ENCODE assay signal across 13 cellular contexts in genomic region chr14:53962954-53963490, GRCh38. TPM values are rescaled to one million over a fixed set of nuclear protein-coding genes. Genes with fewer than 3 reads are reported as not detected.
DNase-seq lines count a peak whose midpoint lies in the region; ATAC-seq and TF ChIP-seq lines count a peak whose summit lies in the region.
"Had no signal": no experiment of that assay in that cellular context is flagged by ENCODE, and none has a peak within 500 bp of the region (broad histone marks: within the 10 kb centered on the region; RNA-seq: fewer than 3 reads in every experiment).

No MANE protein-coding gene starts in this region.

- H2AFZ ChIP-seq in neural progenitor cell (replicated peaks), result peak overlapping the region; percentile 91

- H3K27me3 Mint-ChIP-seq in neural progenitor cell (ENCODE audit: insufficient read depth, low read depth) (peaks cover 24% of the 10 kb centered on the region), HFFc6 (ENCODE audit: insufficient read depth) (peaks cover 16% of the 10 kb centered on the region)

- H3K36me3 Mint-ChIP-seq in neural progenitor cell (no peaks in the 10 kb centered on the region), HFFc6 (ENCODE audit: low read depth) (no peaks in the 10 kb centered on the region)
- H3K36me3 Mint-ChIP-seq: activated naive CD4-positive, alpha-beta T cell treated with anti-CD3 and anti-CD28 coated beads, Interleukin-2, amount 10 ng/mL, durations not matched to agents 7 days and 5 days; stimulated activated effector memory CD8-positive, alpha-beta T cell treated with anti-CD3 and anti-CD28 coated beads, Interleukin-12 subunit alpha, Interleukin-12 subunit beta, amount 100 ng/mL, for 72 hours had no signal

- H3K36me3 ChIP-seq in cardiac muscle cell (no peaks in the 10 kb centered on the region), neural progenitor cell (no peaks in the 10 kb centered on the region), vagina (no peaks in the 10 kb centered on the region)

- peaks cover 54% of the 10 kb centered on the region for H3K27me3 ChIP-seq in cardiac muscle cell
- H3K27me3 ChIP-seq in neural progenitor cell, result peaks cover 83% of the 10 kb centered on the region
- no peaks in the 10 kb centered on the region for H3K27me3 ChIP-seq in vagina

- peaks cover 17% of the 10 kb centered on the region for H3K4me1 Mint-ChIP-seq in neural progenitor cell
- H3K4me1 Mint-ChIP-seq in HFFc6 (ENCODE audit: low read depth), result peaks cover 13% of the 10 kb centered on the region; the same call in 1 of the 2 replicates
- H3K4me1 Mint-ChIP-seq: stimulated activated effector memory CD8-positive, alpha-beta T cell treated with anti-CD3 and anti-CD28 coated beads, Interleukin-12 subunit alpha, Interleukin-12 subunit beta, amount 100 ng/mL, for 72 hours had no signal

- no peaks in the 10 kb centered on the region for H4K20me1 ChIP-seq in neural progenitor cell (ENCODE audit: low read depth)

- H3K4me3 Mint-ChIP-seq in neural progenitor cell (peak overlapping the region; percentile 82), HFFc6 (no peak overlapping the region; the same call in 1 of the 2 replicates)
- H3K4me3 Mint-ChIP-seq: activated naive CD4-positive, alpha-beta T cell treated with anti-CD3 and anti-CD28 coated beads, Interleukin-2, amount 10 ng/mL, durations not matched to agents 7 days and 5 days; stimulated activated effector memory CD8-positive, alpha-beta T cell treated with anti-CD3 and anti-CD28 coated beads, Interleukin-12 subunit alpha, Interleukin-12 subunit beta, amount 100 ng/mL, for 72 hours had no signal

- peak overlapping the region; percentile 24 for H3K4me3 ChIP-seq in cardiac muscle cell
- H3K4me3 ChIP-seq in foreskin fibroblast (ENCODE audit: low read depth in 1 of 2, low read length in 2 of 2), result peak overlapping the region; percentile 27 to 51
- peak overlapping the region; percentile 35 for H3K4me3 ChIP-seq in neural progenitor cell
- H3K4me3 ChIP-seq in vagina, result peak overlapping the region; percentile 39 to 42

- H3K79me2 ChIP-seq in neural progenitor cell (ENCODE audit: low read depth), result no peaks in the 10 kb centered on the region

- H3K27ac Mint-ChIP-seq in neural progenitor cell (no peak overlapping the region), HFFc6 (no peak overlapping the region)
- H3K27ac Mint-ChIP-seq: activated naive CD4-positive, alpha-beta T cell treated with anti-CD3 and anti-CD28 coated beads, Interleukin-2, amount 10 ng/mL, durations not matched to agents 7 days and 5 days; stimulated activated effector memory CD8-positive, alpha-beta T cell treated with anti-CD3 and anti-CD28 coated beads, Interleukin-12 subunit alpha, Interleukin-12 subunit beta, amount 100 ng/mL, for 72 hours had no signal

- peaks cover 9% of the 10 kb centered on the region for H3F3A ChIP-seq in neural progenitor cell (ENCODE audit: low read depth)

- intact Hi-C loops in left ventricle myocardium superior (cut with micrococcal nuclease), result no loop called here
- intact Hi-C loops in vagina (cut with DNase I), result no loop called here

- H3K27ac ChIP-seq in cardiac muscle cell, result no peak overlapping the region
- no peak overlapping the region for H3K27ac ChIP-seq in neural progenitor cell
- no peak overlapping the region for H3K27ac ChIP-seq in vagina

- TF ChIP-seq POLR2A in vagina (IDR thresholded peaks at IDR 0.05), result no peak

- TF ChIP-seq CTCF in cardiac muscle cell (IDR thresholded peaks at IDR 0.05; ENCODE audit: low read depth, low read length) (no peak), foreskin fibroblast (IDR thresholded peaks at IDR 0.05; ENCODE audit: low read depth, low read length) (no peak), neural progenitor cell (IDR thresholded peaks at IDR 0.05) (no peak), vagina (IDR thresholded peaks at IDR 0.05) (no peak), HFFc6 (IDR thresholded peaks at IDR 0.05) (no peak)

- no peak for DNase-seq in cardiac muscle cell (ENCODE audit: low read depth in 1 of 2, low spot score in 1 of 2)
- DNase-seq in left ventricle myocardium superior, result no peak
- DNase-seq in foreskin fibroblast, result no peak
- DNase-seq in neural progenitor cell (ENCODE audit: low spot score), result no peak
- no peak for DNase-seq in vagina (ENCODE audit: extremely low spot score in 2 of 2)
- DNase-seq in activated T-cell treated with anti-CD3 and anti-CD28 coated beads, Interleukin-2, amount 50 U/mL, for 1 hour, result no peak
- no peak for DNase-seq in HFFc6
- DNase-seq: activated CD4-positive, alpha-beta T cell treated with anti-CD3 and anti-CD28 coated beads, Interleukin-2, amount 50 U/mL, for 4 hours; GDM1; GOT3 had no signal

- ATAC-seq in left ventricle myocardium superior (no peak), HG02759 (IDR thresholded peaks at IDR 0.05; ENCODE audit: unreplicated experiment) (no peak)
- ATAC-seq: stimulated activated effector memory CD8-positive, alpha-beta T cell treated with anti-CD3 and anti-CD28 coated beads, Interleukin-12 subunit alpha, Interleukin-12 subunit beta, amount 100 ng/mL, for 72 hours had no signal

- no peak overlapping the region for H3K9ac ChIP-seq in neural progenitor cell

- H3K9me3 Mint-ChIP-seq in neural progenitor cell (peaks cover 2% of the 10 kb centered on the region), HFFc6 (no peaks in the 10 kb centered on the region)
- H3K9me3 Mint-ChIP-seq: activated naive CD4-positive, alpha-beta T cell treated with anti-CD3 and anti-CD28 coated beads, Interleukin-2, amount 10 ng/mL, durations not matched to agents 7 days and 5 days had no signal

- H3K4me2 ChIP-seq in neural progenitor cell, result peak overlapping the region; percentile 81

- H3K4me1 ChIP-seq in cardiac muscle cell (ENCODE audit: low read depth) (no peaks in the 10 kb centered on the region), neural progenitor cell (peaks cover 5% of the 10 kb centered on the region), vagina (peaks cover 13% of the 10 kb centered on the region)

- H3K9me3 ChIP-seq in cardiac muscle cell (ENCODE audit: low read depth) (no peaks in the 10 kb centered on the region), neural progenitor cell (ENCODE audit: low read depth) (no peaks in the 10 kb centered on the region), vagina (no peaks in the 10 kb centered on the region)

RNA-seq across cellular contexts. Expression of gene BMP4, which starts 6.4 kb away (rescaled TPM):
- total RNA-seq in cardiac muscle cell (10.6 and 13.6 TPM in 2 replicates), left ventricle myocardium superior (7.1 TPM), neural progenitor cell (ENCODE audit: low replicate concordance) (11.0 and 18.4 TPM in 2 replicates), vagina (31.4 TPM)
- 11.4 and 12.1 TPM in 2 replicates for polyA plus RNA-seq in cardiac muscle cell
- 10 to 100 TPM in 2 of 6 experiments, 1 to 10 TPM in 4; 4.0 to 14.5 (median 4.4) TPM for total RNA-seq in HFFc6 (2021; fragmentation: NEBNext Ultra II Directional; extraction: Animal tissue kit (Norgen Biotek cat#: 25700))
